ENCODE assay signal across 2 cellular contexts in genomic region chr3:184777566-184778356, GRCh38.
TF ChIP-seq lines count a peak whose summit lies in the region.

No MANE protein-coding gene starts in this region.

TF ChIP-seq in IMR-90, 13 proteins besides CTCF, POLR2A, EP300 and RAD21:
- TF ChIP-seq CHD1 (IDR thresholded peaks at IDR 0.05; ENCODE audit: low read depth, low read length) (no peak), SMC3 (IDR thresholded peaks at IDR 0.05; ENCODE audit: low read depth, low read length) (peak; percentile 100)

TF ChIP-seq in endothelial cell of umbilical vein, 7 proteins besides CTCF, POLR2A, EP300 and RAD21:
- TF ChIP-seq MYC (IDR thresholded peaks at IDR 0.05; ENCODE audit: low read depth, low read length): no peak
- TF ChIP-seq EZH2 (IDR thresholded peaks at IDR 0.05; ENCODE audit: borderline replicate concordance, low read depth, low read length, severe bottlenecking): no peak
- TF ChIP-seq, protein P1, sequence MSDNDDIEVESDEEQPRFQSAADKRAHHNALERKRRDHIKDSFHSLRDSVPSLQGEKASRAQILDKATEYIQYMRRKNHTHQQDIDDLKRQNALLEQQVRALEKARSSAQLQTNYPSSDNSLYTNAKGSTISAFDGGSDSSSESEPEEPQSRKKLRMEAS (IDR thresholded peaks at IDR 0.05; ENCODE audit: insufficient read depth, insufficient read length): no peak
- no peak for TF ChIP-seq POLR2AphosphoS5 (IDR thresholded peaks at IDR 0.05; ENCODE audit: insufficient read depth, low read depth, low read length)
- no peak for TF ChIP-seq JUN (IDR thresholded peaks at IDR 0.05; ENCODE audit: borderline replicate concordance, insufficient read depth, insufficient read length, low read depth)
- TF ChIP-seq FOS (IDR thresholded peaks at IDR 0.05; ENCODE audit: borderline replicate concordance, insufficient read depth, low read length): no peak
- TF ChIP-seq GATA2 (IDR thresholded peaks at IDR 0.05; ENCODE audit: insufficient read depth, insufficient read length, low read depth, low read length): no peak
